20 cellular contexts compared by ENCODE assay signal in the genomic region with DNA sequence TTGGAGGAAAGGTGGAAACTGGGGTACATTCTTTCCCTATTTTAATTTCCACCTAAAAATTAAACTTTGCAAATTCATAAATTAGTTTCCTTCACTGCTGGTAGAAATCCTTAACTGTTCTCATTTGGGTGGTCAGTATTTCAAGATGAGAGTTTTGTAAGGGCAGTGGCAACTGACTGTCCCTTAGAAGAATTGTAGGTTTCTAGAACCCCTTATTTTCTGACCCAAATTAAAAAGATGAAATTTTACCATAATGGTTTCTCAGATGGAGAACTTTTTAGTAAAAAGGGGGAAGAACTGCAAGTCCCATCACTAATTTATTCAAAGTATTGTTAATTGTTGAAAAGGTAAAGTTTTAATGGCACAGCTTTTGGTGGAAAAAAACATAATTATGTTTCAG. TPM values are rescaled to one million over a fixed set of nuclear protein-coding genes. Genes with fewer than 3 reads are reported as not detected.
DNase-seq lines count a peak whose midpoint lies in the region; ATAC-seq and TF ChIP-seq lines count a peak whose summit lies in the region.
"Had no signal": no experiment of that assay in that cellular context is flagged by ENCODE, and none has a peak within 500 bp of the region (broad histone marks: within the 10 kb centered on the region; RNA-seq: fewer than 3 reads in every experiment).

No MANE protein-coding gene starts in this region.

- no peaks in the 10 kb centered on the region for H3K27me3 ChIP-seq in HAP-1 (ENCODE audit: low read depth)
- H3K27me3 ChIP-seq in Panc1 (ENCODE audit: control insufficient read depth, insufficient read depth, low read length) = no peaks in the 10 kb centered on the region; the same call in 1 of the 2 replicates
- H3K27me3 ChIP-seq in iPS-18a (ENCODE audit: control insufficient read depth, insufficient read depth, low read length) = no peaks in the 10 kb centered on the region

- no TSS peak for BruUV-seq in Panc1 (replicated peaks; lab: Mats Ljungman, UMichigan)

- peak overlapping the region; percentile 71 for H3K4me3 Mint-ChIP-seq in type B pancreatic cell
- H3K4me3 Mint-ChIP-seq: stimulated activated effector memory CD8-positive, alpha-beta T cell treated with anti-CD3 and anti-CD28 coated beads, Interleukin-12 subunit alpha, Interleukin-12 subunit beta, amount 100 ng/mL, for 72 hours had no signal

- TF ChIP-seq CTCF in Panc1 (IDR thresholded peaks at IDR 0.05) = no peak
- TF ChIP-seq CTCF in type B pancreatic cell (conservative IDR thresholded peaks at IDR 0.05) = no peak

- no peaks in the 10 kb centered on the region for H3K9me3 ChIP-seq in HAP-1
- no peaks in the 10 kb centered on the region for H3K9me3 ChIP-seq in Panc1 (ENCODE audit: control insufficient read depth, insufficient read depth, low read depth, low read length)
- no peaks in the 10 kb centered on the region for H3K9me3 ChIP-seq in iPS-18a (ENCODE audit: control insufficient read depth, low read depth, low read length)
- H3K9me3 ChIP-seq: gastrocnemius medialis, tibial artery had no signal

- peaks cover 32% of the 10 kb centered on the region for H3K36me3 ChIP-seq in HAP-1 (replicated peaks)
- peaks cover 2% of the 10 kb centered on the region; the same call in 1 of the 2 replicates for H3K36me3 ChIP-seq in Panc1 (ENCODE audit: control insufficient read depth, insufficient read depth, low read length)
- peaks cover 42% of the 10 kb centered on the region for H3K36me3 ChIP-seq in iPS-18a (ENCODE audit: control insufficient read depth, low read depth, low read length)
- H3K36me3 ChIP-seq: gastrocnemius medialis, tibial artery had no signal

- POLR2A ChIA-PET in Panc1 (lab: Charles Lee) = interaction anchor here (0.6 kb wide), 1 partner anchor 41 kb away, joined by 3 read pairs; no protein-coding TSS in a partner anchor

- in situ Hi-C loops in HAP-1 (cut with MboI; ENCODE audit: low sequenced_read_pairs) (no loop called here), Panc1 (cut with HindIII; ENCODE audit: low pct_unique_long_range_greater_than_20kb, low sequenced_read_pairs) (no loop called here)

- H3K36me3 Mint-ChIP-seq in type B pancreatic cell = peaks cover 43% of the 10 kb centered on the region
- H3K36me3 Mint-ChIP-seq: stimulated activated effector memory CD8-positive, alpha-beta T cell treated with anti-CD3 and anti-CD28 coated beads, Interleukin-12 subunit alpha, Interleukin-12 subunit beta, amount 100 ng/mL, for 72 hours had no signal

- peak overlapping the region; percentile 20 for H3K4me3 ChIP-seq in HAP-1
- H3K4me3 ChIP-seq in Panc1 (ENCODE audit: low read depth in 2 of 2, low read length in 2 of 2) = peak overlapping the region in 1 of 2 experiments; percentile 34; a peak in 1 of 4 replicates
- peak overlapping the region; percentile 99 for H3K4me3 ChIP-seq in iPS-18a (ENCODE audit: low read length)
- H3K4me3 ChIP-seq: gastrocnemius medialis, tibial artery had no signal

- no peak overlapping the region for H3K27ac Mint-ChIP-seq in type B pancreatic cell
- H3K27ac Mint-ChIP-seq: stimulated activated effector memory CD8-positive, alpha-beta T cell treated with anti-CD3 and anti-CD28 coated beads, Interleukin-12 subunit alpha, Interleukin-12 subunit beta, amount 100 ng/mL, for 72 hours had no signal

- ATAC-seq in Panc1 = no peak
- ATAC-seq in stimulated activated naive CD8-positive, alpha-beta T cell treated with anti-CD3 and anti-CD28 coated beads, Interleukin-15, Interleukin-2, amounts not matched to agents 100 U/mL and 50 U/mL, for 24 hours = no peak
- no peak for ATAC-seq in GM19467 (IDR thresholded peaks at IDR 0.05; ENCODE audit: unreplicated experiment)
- ATAC-seq: esophagus mucosa; gastrocnemius medialis; stimulated activated effector memory CD8-positive, alpha-beta T cell treated with anti-CD3 and anti-CD28 coated beads, Interleukin-12 subunit alpha, Interleukin-12 subunit beta, amount 100 ng/mL, for 72 hours had no signal

- no peaks in the 10 kb centered on the region for H3K27me3 Mint-ChIP-seq in type B pancreatic cell

- peaks cover 57% of the 10 kb centered on the region for H3K4me1 Mint-ChIP-seq in type B pancreatic cell (ENCODE audit: unreplicated experiment)

- H3K27ac ChIP-seq in Panc1 (ENCODE audit: low read length) (peak overlapping the region; percentile 97), iPS-18a (ENCODE audit: low read length) (no peak overlapping the region)
- H3K27ac ChIP-seq: gastrocnemius medialis, tibial artery had no signal

- CTCF ChIA-PET in Panc1 (lab: Charles Lee) = interaction anchor here (1.3 kb wide), 1 partner anchor 30 kb away, joined by 4 read pairs; no protein-coding TSS in a partner anchor

- DNase-seq in HAP-1 (ENCODE audit: low spot score in 2 of 2) (no peak), Panc1 (ENCODE audit: low read depth, low spot score) (no peak), type B pancreatic cell (ENCODE audit: extremely low spot score, unreplicated experiment) (no peak), NCI-H69 (lab: John Stamatoyannopoulos, UW) (no peak)
- no peak for DNase-seq in stimulated activated naive CD8-positive, alpha-beta T cell treated with anti-CD3 and anti-CD28 coated beads, Interleukin-15, Interleukin-2, amounts not matched to agents 100 U/mL and 50 U/mL, for 24 hours
- DNase-seq: activated CD4-positive, alpha-beta T cell treated with anti-CD3 and anti-CD28 coated beads, Interleukin-2, amount 50 U/mL, for 1 hour; activated CD8-positive, alpha-beta memory T cell treated with anti-CD3 and anti-CD28 coated beads, Interleukin-2, amount 50 U/mL, for 48 hours; activated gamma-delta T cell treated with Interleukin-2 at 50 U/mL for 16 hours; gastrocnemius medialis; NCI-H1930; NCI-H446 treated with DMSO at 0.1 percent for 48 hours; retina; SHP77; tibial artery had no signal

- H3K4me1 ChIP-seq in HAP-1 (peaks cover 29% of the 10 kb centered on the region), Panc1 (ENCODE audit: control insufficient read depth, insufficient read depth, low read length) (peaks cover 60% of the 10 kb centered on the region), iPS-18a (ENCODE audit: control insufficient read depth, low read depth, low read length) (peaks cover 53% of the 10 kb centered on the region)

- intact Hi-C loops in Panc1 (cut with micrococcal nuclease; ENCODE audit: unreplicated experiment) = no loop called here

- no peaks in the 10 kb centered on the region for H3K9me3 Mint-ChIP-seq in type B pancreatic cell
- H3K9me3 Mint-ChIP-seq: stimulated activated effector memory CD8-positive, alpha-beta T cell treated with anti-CD3 and anti-CD28 coated beads, Interleukin-12 subunit alpha, Interleukin-12 subunit beta, amount 100 ng/mL, for 72 hours had no signal

- peak overlapping the region; percentile 100 for H3K9ac ChIP-seq in iPS-18a (ENCODE audit: low read length)

RNA-seq across cellular contexts. Expression of a gene that starts 5.6 kb away (rescaled TPM):
- 109 TPM for total RNA-seq in Panc1 (2021; ENCODE audit: unreplicated experiment)
- polyA plus RNA-seq in Panc1 (2012; ENCODE audit: insufficient read length) = 33.0 TPM
- total RNA-seq in type B pancreatic cell (ENCODE audit: low replicate concordance) = 104 and 232 TPM in 2 replicates
- total RNA-seq: cardiac septum, esophagus mucosa, gastrocnemius medialis had no signal

RNA-seq across cellular contexts. Expression of a gene that starts 34.4 kb away (rescaled TPM):
- total RNA-seq in Panc1 (2021; ENCODE audit: unreplicated experiment) (0.77 TPM), type B pancreatic cell (ENCODE audit: low replicate concordance) (0.69 TPM in 1 of 2 replicates, not detected in the other)
- polyA plus RNA-seq in Panc1 (2012; ENCODE audit: insufficient read length) = 1.6 TPM
- total RNA-seq: cardiac septum, esophagus mucosa, gastrocnemius medialis, mononuclear cell had no signal

RNA-seq across cellular contexts. Expression of a gene that starts 58.1 kb away (rescaled TPM):
- total RNA-seq in Panc1 (2021; ENCODE audit: unreplicated experiment) (371 TPM), type B pancreatic cell (ENCODE audit: low replicate concordance) (97.2 and 117 TPM in 2 replicates)
- polyA plus RNA-seq in Panc1 (2012; ENCODE audit: insufficient read length) = 299 TPM
